32 cellular contexts compared by ENCODE assay signal in genomic region chrX:149006235-149006634, GRCh38.
"Had no signal": no experiment of that assay in that cellular context is flagged by ENCODE, and none has a peak within 500 bp of the region (broad histone marks: within the 10 kb centered on the region; RNA-seq: fewer than 3 reads in every experiment).

No MANE protein-coding gene starts in this region.

- H3K4me1 ChIP-seq: adrenal gland, ascending aorta, body of pancreas, breast epithelium had no signal

- H3K9me3 ChIP-seq: adrenal gland, ascending aorta, body of pancreas, breast epithelium had no signal

- H3K27ac ChIP-seq: adrenal gland, ascending aorta, body of pancreas, brain microvascular endothelial cell, breast epithelium, cardiac muscle cell had no signal

- FAIRE-seq: bronchial epithelial cell had no signal

- H3K27me3 ChIP-seq: ascending aorta, body of pancreas, brain microvascular endothelial cell, breast epithelium, cardiac muscle cell had no signal

- DNase-seq: activated effector memory CD4-positive, alpha-beta T cell treated with anti-CD3 and anti-CD28 coated beads, Interleukin-2, amount 50 U/mL, for 16 hours; activated effector memory CD4-positive, alpha-beta T cell treated with Interleukin-2 at 50 U/mL for 16 hours; activated gamma-delta T cell; activated gamma-delta T cell treated with Interleukin-2 at 50 U/mL for 16 hours; activated naive CD4-positive, alpha-beta T cell; activated naive CD4-positive, alpha-beta T cell treated with anti-CD3 and anti-CD28 coated beads for 36 hours; activated naive CD4-positive, alpha-beta T cell treated with anti-CD3 and anti-CD28 coated beads, Interleukin-2, amount 10 ng/mL, durations not matched to agents 7 days and 5 days; activated naive CD4-positive, alpha-beta T cell treated with anti-CD3 and anti-CD28 coated beads, Interleukin-2, amount 50 U/mL, for 16 hours; activated naive CD4-positive, alpha-beta T cell treated with Interleukin-2 at 50 U/mL for 16 hours; activated naive CD8-positive, alpha-beta T cell treated with anti-CD3 and anti-CD28 coated beads for 36 hours; activated naive CD8-positive, alpha-beta T cell treated with anti-CD3 and anti-CD28 coated beads, Interleukin-2, amount 10 ng/mL, durations not matched to agents 7 days and 5 days; activated naive CD8-positive, alpha-beta T cell treated with anti-CD3 and anti-CD28 coated beads, Interleukin-2, amount 50 U/mL, for 24 hours; activated T-cell treated with anti-CD3 and anti-CD28 coated beads, Interleukin-2, amount 50 U/mL, for 24 hours; activated T-cell treated with anti-CD3 and anti-CD28 coated beads, Interleukin-2, amount 50 U/mL, for 4 hours; activated T-cell treated with anti-CD3 and anti-CD28 coated beads, Interleukin-2, amount 50 U/mL, for 48 hours; activated T-cell treated with anti-CD3 and anti-CD28 coated beads, Interleukin-2, amount 50 U/mL, for 72 hours; adrenal gland; amniotic stem cell; amygdala; anterior cingulate cortex; aorta; body of pancreas; brain microvascular endothelial cell; caudate nucleus; central memory CD4-positive, alpha-beta T cell; cerebellar nuclear complex had no signal

- H3K4me3 ChIP-seq: adrenal gland, ascending aorta, body of pancreas, breast epithelium, cardiac muscle cell had no signal

- ATAC-seq: activated naive CD4-positive, alpha-beta T cell treated with anti-CD3 and anti-CD28 coated beads, Interleukin-2, amount 50 U/mL, for 72 hours; activated naive CD8-positive, alpha-beta T cell treated with anti-CD3 and anti-CD28 coated beads, Interleukin-2, amount 50 U/mL, for 24 hours; activated T-cell treated with anti-CD3 and anti-CD28 coated beads, Interleukin-2, amount 50 U/mL, for 4 hours; activated T-cell treated with anti-CD3 and anti-CD28 coated beads, Interleukin-2, amount 50 U/mL, for 72 hours; activated T-helper 17 cell treated with anti-CD3 and anti-CD28 coated beads, Interleukin-2, amount 50 U/mL, for 72 hours; body of pancreas had no signal

- H3K36me3 ChIP-seq: adrenal gland, ascending aorta, brain microvascular endothelial cell, breast epithelium, cardiac muscle cell had no signal
